Comparison of ENCODE assay signal across 9 cellular contexts in the genomic region with DNA sequence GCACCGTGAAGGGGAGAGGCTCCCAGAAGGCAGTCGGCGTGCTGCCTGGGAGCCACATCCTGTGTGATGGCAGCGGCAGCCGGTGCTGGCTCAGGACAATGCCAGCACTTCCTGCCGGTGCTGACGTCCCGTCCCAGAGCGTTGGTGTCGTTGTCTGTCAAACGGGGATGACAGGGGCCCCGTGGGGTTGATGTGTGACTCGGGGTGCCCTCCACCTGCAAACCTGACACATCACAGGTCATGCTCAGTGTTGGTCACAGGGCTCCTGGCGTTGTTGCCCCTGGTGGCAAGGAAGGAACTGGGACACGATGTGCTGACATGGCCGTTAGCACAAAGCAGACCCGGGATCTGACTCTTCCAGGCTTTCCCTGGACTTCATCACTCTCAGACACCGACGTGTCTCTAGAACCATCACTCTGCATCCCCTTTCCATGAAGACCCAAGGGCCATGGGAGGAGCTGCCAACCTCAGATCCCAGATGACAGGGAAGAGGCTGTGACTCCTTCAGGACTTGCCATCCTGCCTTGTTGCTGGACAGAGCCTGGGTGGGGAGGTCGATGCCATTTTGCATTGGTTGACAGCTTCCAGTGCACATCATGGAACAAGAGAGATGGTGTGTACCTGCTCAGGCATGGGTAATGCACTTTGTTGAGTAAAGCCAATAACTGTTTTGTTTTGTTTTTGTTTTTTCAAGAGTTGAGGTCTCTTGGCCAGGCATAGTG. TPM values are rescaled to one million over a fixed set of nuclear protein-coding genes. Genes with fewer than 3 reads are reported as not detected.
DNase-seq lines count a peak whose midpoint lies in the region; ATAC-seq and TF ChIP-seq lines count a peak whose summit lies in the region.
"Had no signal": no experiment of that assay in that cellular context is flagged by ENCODE, and none has a peak within 500 bp of the region (broad histone marks: within the 10 kb centered on the region; RNA-seq: fewer than 3 reads in every experiment).

No MANE protein-coding gene starts in this region.

- no peak overlapping the region for H3K4me3 ChIP-seq in IMR-90 (ENCODE audit: insufficient read depth, low read depth, low read length)
- no peak overlapping the region for H3K4me3 ChIP-seq in A673 (ENCODE audit: low read depth, low read length, poor library complexity, severe bottlenecking)

- no peak overlapping the region for H3K18ac ChIP-seq in IMR-90 (ENCODE audit: low read depth, low read length)

- no peaks in the 10 kb centered on the region for H4K20me1 ChIP-seq in IMR-90 (ENCODE audit: insufficient read depth, low read length)

- POLR2A ChIA-PET in IMR-90 (lab: Charles Lee; ENCODE audit: unreplicated experiment): interaction anchor here (0.6 kb wide), 1 partner anchor 55 kb away, joined by 3 read pairs; no protein-coding TSS in a partner anchor
- POLR2A ChIA-PET in activated CD4-positive, alpha-beta memory T cell treated with anti-CD3 and anti-CD28 coated beads, Interleukin-2, amount 10 ng/mL, durations not matched to agents 7 days and 5 days (lab: Charles Lee): interaction anchor here (0.9 to 1.2 kb wide), 5 partner anchors 32 to 185 kb away, joined by 3 to 6 read pairs (median 3); a partner anchor contains a TSS
- POLR2A ChIA-PET in A673 (lab: Charles Lee; ENCODE audit: low non-redundant PET): no interaction called here

- no peak overlapping the region for H2AK5ac ChIP-seq in IMR-90 (ENCODE audit: low read depth, low read length)

- ATAC-seq in IMR-90 (ENCODE audit: low read depth): no peak
- peak; percentile 26 for ATAC-seq in esophagus mucosa

- H3K4ac ChIP-seq in IMR-90 (ENCODE audit: low read depth, low read length): no peak overlapping the region

- no peak overlapping the region for H4K91ac ChIP-seq in IMR-90 (ENCODE audit: insufficient read depth, low read depth, low read length)

- H3K9me3 ChIP-seq in IMR-90 (ENCODE audit: control insufficient read depth, insufficient read depth, low read length) (no peaks in the 10 kb centered on the region), A673 (ENCODE audit: low read depth, low read length, poor library complexity, severe bottlenecking) (no peaks in the 10 kb centered on the region)

- no peak overlapping the region for H3K9ac ChIP-seq in IMR-90 (ENCODE audit: low read depth, low read length)

- H4K8ac ChIP-seq in IMR-90 (ENCODE audit: low read depth in 2 of 2, low read length in 2 of 2): no peak overlapping the region

- in situ Hi-C loops in IMR-90 (cut with MboI; ENCODE audit: low sequenced_read_pairs): no loop called here

- no peak overlapping the region for H3K4me2 ChIP-seq in IMR-90 (ENCODE audit: low read depth, low read length)

- no peaks in the 10 kb centered on the region for H3K9me3 Mint-ChIP-seq in activated CD4-positive, alpha-beta memory T cell treated with anti-CD3 and anti-CD28 coated beads, Interleukin-2, amount 10 ng/mL, durations not matched to agents 7 days and 5 days

- no peak overlapping the region for H2AK9ac ChIP-seq in IMR-90 (replicated peaks; ENCODE audit: low read depth, low read length, poor library complexity)

- no peaks in the 10 kb centered on the region for H3K4me1 ChIP-seq in IMR-90 (ENCODE audit: control insufficient read depth, insufficient read depth, low read length)
- no peaks in the 10 kb centered on the region for H3K4me1 ChIP-seq in A673 (ENCODE audit: insufficient read depth, low read length, poor library complexity, severe bottlenecking)

- H3K36me3 Mint-ChIP-seq in activated CD4-positive, alpha-beta memory T cell treated with anti-CD3 and anti-CD28 coated beads, Interleukin-2, amount 10 ng/mL, durations not matched to agents 7 days and 5 days (ENCODE audit: low read depth): no peaks in the 10 kb centered on the region

- no peak overlapping the region for H3K23ac ChIP-seq in IMR-90 (ENCODE audit: low read depth, low read length)

- H2BK5ac ChIP-seq in IMR-90 (ENCODE audit: low read depth, low read length, poor library complexity, severe bottlenecking): no peak overlapping the region

- BruUV-seq in IMR-90 (replicated peaks; lab: Mats Ljungman, UMichigan): no TSS peak
- no TSS peak for BruUV-seq in A673 (replicated peaks; lab: Mats Ljungman, UMichigan)

- no peak overlapping the region for H2BK120ac ChIP-seq in IMR-90 (ENCODE audit: low read depth, low read length)

- no peak for TF ChIP-seq RAD21 in IMR-90 (IDR thresholded peaks at IDR 0.05; ENCODE audit: low read length)

- CTCF ChIA-PET in IMR-90 (lab: Yijun Ruan, JAX) (interaction anchor here (0.8 kb wide), 1 partner anchor 133 kb away, joined by 4 read pairs; no protein-coding TSS in a partner anchor), A673 (lab: Charles Lee) (no interaction called here)
- CTCF ChIA-PET in activated CD4-positive, alpha-beta memory T cell treated with anti-CD3 and anti-CD28 coated beads, Interleukin-2, amount 10 ng/mL, durations not matched to agents 7 days and 5 days (lab: Charles Lee): interaction anchor here (0.7 to 1.9 kb wide), 3 partner anchors 25 to 1757 kb away, joined by 3 to 5 read pairs (median 4); no protein-coding TSS in a partner anchor

- H3K27ac Mint-ChIP-seq in activated CD4-positive, alpha-beta memory T cell treated with anti-CD3 and anti-CD28 coated beads, Interleukin-2, amount 10 ng/mL, durations not matched to agents 7 days and 5 days: peak overlapping the region; percentile 57

- H3K27ac ChIP-seq in IMR-90 (ENCODE audit: insufficient read depth, low read length) (no peak overlapping the region), A673 (ENCODE audit: low read depth, low read length, poor library complexity, severe bottlenecking) (no peak overlapping the region)

- H3K36me3 ChIP-seq in IMR-90 (ENCODE audit: control insufficient read depth, insufficient read depth, low read length) (no peaks in the 10 kb centered on the region), A673 (ENCODE audit: insufficient read depth, low read length, poor library complexity, severe bottlenecking) (no peaks in the 10 kb centered on the region)

- 39% methylated on average over 5 of the region's 20 CpGs; no CpG with 5 or more reads in 1 of the 2 experiments for WGBS in IMR-90 (ENCODE audit: extremely low coverage in 2 of 2, insufficient read length in 1 of 2), 2 experiments

- no peak overlapping the region for H3K14ac ChIP-seq in IMR-90 (replicated peaks; ENCODE audit: low read depth, low read length)

- intact Hi-C loops in IMR-90 (cut with micrococcal nuclease) (no loop called here), A673 (cut with micrococcal nuclease; ENCODE audit: unreplicated experiment) (no loop called here), posterior vena cava (cut with DNase I) (no loop called here), posterior cingulate gyrus (cut with DNase I) (no loop called here)

- no peak for DNase-seq in IMR-90
- peak; percentile 80 for DNase-seq in activated CD4-positive, alpha-beta memory T cell treated with anti-CD3 and anti-CD28 coated beads, Interleukin-2, amount 10 ng/mL, durations not matched to agents 7 days and 5 days
- DNase-seq in stimulated activated CD8-positive, alpha-beta memory T cell treated with anti-CD3 and anti-CD28 coated beads, Interleukin-15, amount 100 ng/mL, for 24 hours (ENCODE audit: low read depth): peak; percentile 6
- no peak for DNase-seq in A673 (ENCODE audit: low spot score)
- DNase-seq in posterior vena cava (ENCODE audit: low spot score): no peak
- DNase-seq in AG20443 (ENCODE audit: low spot score): no peak
- DNase-seq in posterior cingulate gyrus: no peak

- TF ChIP-seq CTCF in IMR-90 (conservative IDR thresholded peaks at IDR 0.05; ENCODE audit: low read depth, low read length) (no peak), A673 (conservative IDR thresholded peaks at IDR 0.05; ENCODE audit: low read depth, low read length) (no peak)

- H2AFZ ChIP-seq in IMR-90 (replicated peaks; ENCODE audit: low read length, poor library complexity): peak overlapping the region; percentile 51

- H3K56ac ChIP-seq in IMR-90 (ENCODE audit: extremely low read depth, insufficient read depth, low read length): no peak overlapping the region

- dilution Hi-C loops in IMR-90 (cut with HindIII; ENCODE audit: low sequenced_read_pairs, unreplicated experiment): no loop called here

- H3K27me3 ChIP-seq in IMR-90 (ENCODE audit: control insufficient read depth, insufficient read depth, low read length) (peaks cover 19% of the 10 kb centered on the region), A673 (replicated peaks; ENCODE audit: insufficient read depth, low read depth, low read length, poor library complexity) (no peaks in the 10 kb centered on the region)

- no peaks in the 10 kb centered on the region; the same call in 1 of the 2 replicates for H3K9me1 ChIP-seq in IMR-90 (ENCODE audit: insufficient read depth, low read length)

- no peak overlapping the region for H4K5ac ChIP-seq in IMR-90 (ENCODE audit: low read depth, low read length)

- no peaks in the 10 kb centered on the region for H3K27me3 Mint-ChIP-seq in activated CD4-positive, alpha-beta memory T cell treated with anti-CD3 and anti-CD28 coated beads, Interleukin-2, amount 10 ng/mL, durations not matched to agents 7 days and 5 days

- peak overlapping the region; percentile 30 for H3K4me3 Mint-ChIP-seq in activated CD4-positive, alpha-beta memory T cell treated with anti-CD3 and anti-CD28 coated beads, Interleukin-2, amount 10 ng/mL, durations not matched to agents 7 days and 5 days

- H3K4me1 Mint-ChIP-seq in activated CD4-positive, alpha-beta memory T cell treated with anti-CD3 and anti-CD28 coated beads, Interleukin-2, amount 10 ng/mL, durations not matched to agents 7 days and 5 days: peaks cover 11% of the 10 kb centered on the region

- no peaks in the 10 kb centered on the region for H3K79me1 ChIP-seq in IMR-90 (ENCODE audit: low read depth in 1 of 2, low read length in 2 of 2)

- TF ChIP-seq POLR2A in IMR-90 (IDR thresholded peaks at IDR 0.05; ENCODE audit: low read depth, low read length): no peak

- no peak overlapping the region for H2BK15ac ChIP-seq in IMR-90 (ENCODE audit: low read depth, low read length)

- H2BK20ac ChIP-seq in IMR-90 (ENCODE audit: low read depth, low read length): no peak overlapping the region

RNA-seq across cellular contexts. Expression of a gene that starts 21.5 kb away (rescaled TPM):
- 0.54 and 0.56 TPM in 2 replicates for total RNA-seq in IMR-90 (2012; rRNA removed)
- polyA plus RNA-seq in IMR-90 (2012; rRNA removed): 1.2 TPM in 2 replicates
- polyA plus RNA-seq in IMR-90 (2012; cell fraction: cytosol; rRNA removed): 0.89 and 2.2 TPM in 2 replicates
- polyA plus RNA-seq in IMR-90 (2012; cell fraction: nucleus; rRNA removed; ENCODE audit: low replicate concordance): 1.1 and 2.3 TPM in 2 replicates
- total RNA-seq in activated CD4-positive, alpha-beta memory T cell treated with anti-CD3 and anti-CD28 coated beads, Interleukin-2, amount 10 ng/mL, durations not matched to agents 7 days and 5 days: not detected
- 0.28 TPM for total RNA-seq in esophagus mucosa
- not detected in 2 replicates for total RNA-seq in A673 (2021)
- 1 to 10 TPM; 8.9 to 9.8 TPM for total RNA-seq in posterior vena cava
- total RNA-seq: T-helper 2 cell treated with Interferon-gamma antibody and Interleukin-4, amounts not matched to agents 100 ng/mL and 5 ng/mL, for 36 hours had no signal

RNA-seq across cellular contexts. Expression of a gene that starts 34.7 kb away (rescaled TPM):
- total RNA-seq in IMR-90 (2012; rRNA removed) (under 0.01 and 0.18 TPM in 2 replicates), esophagus mucosa (0.72 TPM), A673 (2021) (0.84 and 1.7 TPM in 2 replicates), posterior vena cava (1 to 10 TPM; 3.0 to 4.1 TPM)
- polyA plus RNA-seq in IMR-90 (2012; rRNA removed): 0.27 and 0.56 TPM in 2 replicates
- 0.12 and 0.41 TPM in 2 replicates for polyA plus RNA-seq in IMR-90 (2012; cell fraction: cytosol; rRNA removed)
- polyA plus RNA-seq in IMR-90 (2012; cell fraction: nucleus; rRNA removed; ENCODE audit: low replicate concordance): 0.32 and 0.71 TPM in 2 replicates
- total RNA-seq in activated CD4-positive, alpha-beta memory T cell treated with anti-CD3 and anti-CD28 coated beads, Interleukin-2, amount 10 ng/mL, durations not matched to agents 7 days and 5 days: 10 to 100 TPM; 86.5 to 88.7 TPM

Comparison
In these comparisons a context has a peak if more than half of its experiments do, and no peak if none do; other contexts are left out.
1. DNase-seq: peak in activated CD4-positive, alpha-beta memory T cell treated with anti-CD3 and anti-CD28 coated beads, Interleukin-2, amount 10 ng/mL, durations not matched to agents 7 days and 5 days (single experiment) and stimulated activated CD8-positive, alpha-beta memory T cell treated with anti-CD3 and anti-CD28 coated beads, Interleukin-15, amount 100 ng/mL, for 24 hours (single experiment); none in IMR-90 (single experiment), A673 (single experiment), posterior vena cava (single experiment), AG20443 (single experiment) and posterior cingulate gyrus (0 of 10).
2. RNA of a gene that starts 34.7 kb away (total RNA-seq): 86.5 to 88.7 TPM in activated CD4-positive, alpha-beta memory T cell treated with anti-CD3 and anti-CD28 coated beads, Interleukin-2, amount 10 ng/mL, durations not matched to agents 7 days and 5 days; 3.0 to 4.1 TPM in posterior vena cava, 0.84 to 1.7 TPM in A673, 0.72 TPM in esophagus mucosa (single experiment) and under 0.01 to 0.18 TPM in IMR-90; every median in the first group is over 10 times any median in the second.